In the genomic region with DNA sequence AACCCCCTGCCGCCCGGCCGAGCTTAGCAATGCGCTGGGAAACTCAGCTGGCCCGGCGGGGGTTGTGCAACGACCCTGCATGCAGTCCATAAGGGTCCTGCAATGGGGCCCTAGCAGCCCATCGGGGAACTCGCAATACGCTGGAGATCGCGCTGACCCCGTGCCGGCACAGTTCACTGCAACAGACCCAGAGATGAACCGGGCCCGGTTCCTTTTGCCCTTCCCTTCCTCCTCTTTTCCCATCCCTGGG, we compare ENCODE assay signal across 8 cellular contexts. TPM values are rescaled to one million over a fixed set of nuclear protein-coding genes. Genes with fewer than 3 reads are reported as not detected.
DNase-seq lines count a peak whose midpoint lies in the region; ATAC-seq and TF ChIP-seq lines count a peak whose summit lies in the region.

No MANE protein-coding gene starts in this region.

- H3K4me1 ChIP-seq in HUES48 (ENCODE audit: control insufficient read depth, insufficient read depth, low read length): peaks cover 11% of the 10 kb centered on the region; the same call in 1 of the 2 replicates
- H3K4me1 ChIP-seq in mammary epithelial cell (ENCODE audit: insufficient read depth, low read length): peaks cover 38% of the 10 kb centered on the region

- BruUV-seq in mammary epithelial cell (replicated peaks; lab: Mats Ljungman, UMichigan): no TSS peak

- H3K27me3 ChIP-seq in HUES48 (ENCODE audit: control insufficient read depth, insufficient read depth, low read length): no peaks in the 10 kb centered on the region
- no peaks in the 10 kb centered on the region for H3K27me3 ChIP-seq in mammary epithelial cell (ENCODE audit: insufficient read depth, low read length)

- peak overlapping the region; percentile 98 for H3K4me3 Mint-ChIP-seq in activated CD8-positive, alpha-beta memory T cell treated with anti-CD3 and anti-CD28 coated beads, Interleukin-2, amount 10 ng/mL, durations not matched to agents 7 days and 5 days
- peak overlapping the region; percentile 87 for H3K4me3 Mint-ChIP-seq in mesothelial cell of epicardium

- H3K9me3 ChIP-seq in HUES48 (ENCODE audit: control insufficient read depth, insufficient read depth, low read length): no peaks in the 10 kb centered on the region
- no peaks in the 10 kb centered on the region for H3K9me3 ChIP-seq in mammary epithelial cell (replicated peaks; ENCODE audit: insufficient read depth, low read length)

- H3K9ac ChIP-seq in HUES48 (ENCODE audit: low read depth, low read length) (peak overlapping the region; percentile 92), mammary epithelial cell (ENCODE audit: insufficient read depth, low read length) (peak overlapping the region; percentile 96)

- in situ Hi-C loops in mammary epithelial cell (cut with MboI; ENCODE audit: low sequenced_read_pairs in 2 of 2): no loop called here

- intact Hi-C loops in mammary epithelial cell (cut with micrococcal nuclease): no loop called here

- TF ChIP-seq CTCF in mammary epithelial cell (conservative IDR thresholded peaks at IDR 0.05 in 1 of 2, IDR thresholded peaks at IDR 0.05 in 1 of 2; ENCODE audit: extremely low read depth in 1 of 2, insufficient read depth in 1 of 2, low read depth in 1 of 2, low read length in 2 of 2) (no peak), mesothelial cell of epicardium (IDR thresholded peaks at IDR 0.05; ENCODE audit: unreplicated experiment) (no peak)

- no peak for ATAC-seq in activated CD8-positive, alpha-beta memory T cell treated with anti-CD3 and anti-CD28 coated beads, Interleukin-2, amount 10 ng/mL, durations not matched to agents 7 days and 5 days

- H3K4me1 Mint-ChIP-seq in activated CD8-positive, alpha-beta memory T cell treated with anti-CD3 and anti-CD28 coated beads, Interleukin-2, amount 10 ng/mL, durations not matched to agents 7 days and 5 days: peaks cover 59% of the 10 kb centered on the region
- H3K4me1 Mint-ChIP-seq in mesothelial cell of epicardium: peaks cover 29% of the 10 kb centered on the region

- peak overlapping the region; percentile 92 for H3K4me2 ChIP-seq in mammary epithelial cell (ENCODE audit: insufficient read depth, low read depth, low read length)

- H3K27ac ChIP-seq in HUES48 (ENCODE audit: low read depth, low read length): peak overlapping the region; percentile 99
- H3K27ac ChIP-seq in mammary epithelial cell (ENCODE audit: insufficient read depth, low read depth, low read length): peak overlapping the region; percentile 41

- H3K36me3 ChIP-seq in HUES48 (ENCODE audit: control insufficient read depth, insufficient read depth, low read length): peaks cover 58% of the 10 kb centered on the region
- peaks cover 13% of the 10 kb centered on the region for H3K36me3 ChIP-seq in mammary epithelial cell (ENCODE audit: insufficient read depth, low read length)

- peaks cover 59% of the 10 kb centered on the region for H3K79me2 ChIP-seq in mammary epithelial cell (ENCODE audit: insufficient read depth, low read length)

- H2AFZ ChIP-seq in mammary epithelial cell (ENCODE audit: low read depth, low read length): peak overlapping the region; percentile 83

- H4K20me1 ChIP-seq in mammary epithelial cell (ENCODE audit: insufficient read depth, low read length): no peaks in the 10 kb centered on the region

- dilution Hi-C loops in mammary epithelial cell (cut with HindIII; ENCODE audit: low sequenced_read_pairs): loop anchor here (5.0 kb wide), 1 partner anchor 63 kb away; no protein-coding TSS in a partner anchor

- WGBS in mammary epithelial cell (ENCODE audit: low coverage, missing lambda C conversion rate): 0% methylated on average over 8 of the region's 16 CpGs

- H3K4me3 ChIP-seq in HUES48 (ENCODE audit: low read depth, low read length) (peak overlapping the region; percentile 89), mammary epithelial cell (replicated peaks in 1 of 3; ENCODE audit: insufficient read depth in 1 of 3, low read depth in 2 of 3, low read length in 3 of 3) (peak overlapping the region; percentile 66 to 92 (median 79))

- H3K36me3 Mint-ChIP-seq in activated CD8-positive, alpha-beta memory T cell treated with anti-CD3 and anti-CD28 coated beads, Interleukin-2, amount 10 ng/mL, durations not matched to agents 7 days and 5 days: peaks cover 62% of the 10 kb centered on the region
- H3K36me3 Mint-ChIP-seq in mesothelial cell of epicardium: peaks cover 2% of the 10 kb centered on the region

- no peak for DNase-seq in activated CD8-positive, alpha-beta memory T cell treated with anti-CD3 and anti-CD28 coated beads, Interleukin-2, amount 10 ng/mL, durations not matched to agents 7 days and 5 days
- DNase-seq in activated CD8-positive, alpha-beta memory T cell treated with anti-CD3 and anti-CD28 coated beads for 24 hours: no peak
- DNase-seq in mammary epithelial cell (no peak), mesothelial cell of epicardium (ENCODE audit: low spot score in 2 of 2, unreplicated experiment in 2 of 2) (no peak), islet precursor cell (no peak), NCI-H2196 treated with DMSO at 0.1 percent for 48 hours (lab: John Stamatoyannopoulos, UW; ENCODE audit: unreplicated experiment) (no peak)
- DNase-seq in effector CD4-positive, alpha-beta T cell: no peak

- peak overlapping the region; percentile 83 for H3K27ac Mint-ChIP-seq in activated CD8-positive, alpha-beta memory T cell treated with anti-CD3 and anti-CD28 coated beads, Interleukin-2, amount 10 ng/mL, durations not matched to agents 7 days and 5 days
- H3K27ac Mint-ChIP-seq in mesothelial cell of epicardium: peak overlapping the region; percentile 91

- CTCF ChIA-PET in activated CD8-positive, alpha-beta memory T cell treated with anti-CD3 and anti-CD28 coated beads, Interleukin-2, amount 10 ng/mL, durations not matched to agents 7 days and 5 days (lab: Charles Lee): interaction anchor here (0.8 to 2.7 kb wide), 17 partner anchors 9 to 372 kb away, joined by 3 to 29 read pairs (median 4); partner anchors contain the start of genes ARRB2, C17orf107, CAMTA2 and CHRNE
- CTCF ChIA-PET in mammary epithelial cell (lab: Charles Lee; ENCODE audit: low non-redundant PET): interaction anchor here (0.6 to 1.6 kb wide), 2 partner anchors 30 to 208 kb away, joined by 3 to 8 read pairs; partner anchors contain the start of gene MED11

- H3K27me3 Mint-ChIP-seq in activated CD8-positive, alpha-beta memory T cell treated with anti-CD3 and anti-CD28 coated beads, Interleukin-2, amount 10 ng/mL, durations not matched to agents 7 days and 5 days: no peaks in the 10 kb centered on the region
- no peaks in the 10 kb centered on the region for H3K27me3 Mint-ChIP-seq in mesothelial cell of epicardium (ENCODE audit: low read depth)

- no peaks in the 10 kb centered on the region for H3K9me3 Mint-ChIP-seq in activated CD8-positive, alpha-beta memory T cell treated with anti-CD3 and anti-CD28 coated beads, Interleukin-2, amount 10 ng/mL, durations not matched to agents 7 days and 5 days (ENCODE audit: low read depth)
- H3K9me3 Mint-ChIP-seq in mesothelial cell of epicardium: no peaks in the 10 kb centered on the region

RNA-seq across cellular contexts. Expression of gene SLC25A11, which starts 0.4 kb away (rescaled TPM):
- 10 to 100 TPM; 82.3 to 84.6 TPM for total RNA-seq in activated CD8-positive, alpha-beta memory T cell treated with anti-CD3 and anti-CD28 coated beads, Interleukin-2, amount 10 ng/mL, durations not matched to agents 7 days and 5 days
- total RNA-seq in mammary epithelial cell (10 to 100 TPM; 35.5 to 46.7 TPM), mesothelial cell of epicardium (52.5 to 54.2 TPM (median 53.9 TPM) in 3 replicates)
- polyA plus RNA-seq in mammary epithelial cell: 71.3 TPM
- polyA minus RNA-seq in mammary epithelial cell: 103 TPM

RNA-seq across cellular contexts. Expression of gene RNF167, which starts 0.6 kb away (rescaled TPM):
- 100 to 1,000 TPM; 226 to 273 TPM for total RNA-seq in activated CD8-positive, alpha-beta memory T cell treated with anti-CD3 and anti-CD28 coated beads, Interleukin-2, amount 10 ng/mL, durations not matched to agents 7 days and 5 days
- 100 to 1,000 TPM in 1 of 2 donors, 10 to 100 TPM in 1; 53.0 to 121 TPM for total RNA-seq in mammary epithelial cell
- polyA plus RNA-seq in mammary epithelial cell: 132 TPM
- 180 TPM for polyA minus RNA-seq in mammary epithelial cell
- 72.3 to 74.6 TPM (median 73.1 TPM) in 3 replicates for total RNA-seq in mesothelial cell of epicardium

RNA-seq across cellular contexts. Expression of gene GP1BA, which starts 7.4 kb away (rescaled TPM):
- not detected for total RNA-seq in activated CD8-positive, alpha-beta memory T cell treated with anti-CD3 and anti-CD28 coated beads, Interleukin-2, amount 10 ng/mL, durations not matched to agents 7 days and 5 days
- total RNA-seq in mammary epithelial cell: not detected
- polyA plus RNA-seq in mammary epithelial cell: not detected
- not detected for polyA minus RNA-seq in mammary epithelial cell
- not detected in 3 replicates for total RNA-seq in mesothelial cell of epicardium

RNA-seq across cellular contexts. Expression of gene PFN1, which starts 8.9 kb away (rescaled TPM):
- 1,000 to 10,000 TPM; 2,029 to 2,329 TPM for total RNA-seq in activated CD8-positive, alpha-beta memory T cell treated with anti-CD3 and anti-CD28 coated beads, Interleukin-2, amount 10 ng/mL, durations not matched to agents 7 days and 5 days
- total RNA-seq in mammary epithelial cell (1,000 to 10,000 TPM in 1 of 2 donors, 100 to 1,000 TPM in 1; 442 to 1,314 TPM), mesothelial cell of epicardium (357 to 377 TPM (median 370 TPM) in 3 replicates)
- polyA plus RNA-seq in mammary epithelial cell: 1,540 TPM
- polyA minus RNA-seq in mammary epithelial cell: 1,004 TPM

RNA-seq across cellular contexts. Expression of gene ENO3, which starts 11.4 kb away (rescaled TPM):
- 10 to 100 TPM; 27.7 to 30.8 TPM for total RNA-seq in activated CD8-positive, alpha-beta memory T cell treated with anti-CD3 and anti-CD28 coated beads, Interleukin-2, amount 10 ng/mL, durations not matched to agents 7 days and 5 days
- total RNA-seq in mammary epithelial cell (1 to 10 TPM; 1.8 to 7.8 TPM), mesothelial cell of epicardium (21.2 to 25.3 TPM (median 22.4 TPM) in 3 replicates)
- 2.7 TPM for polyA plus RNA-seq in mammary epithelial cell
- not detected for polyA minus RNA-seq in mammary epithelial cell
